In the genomic region with DNA sequence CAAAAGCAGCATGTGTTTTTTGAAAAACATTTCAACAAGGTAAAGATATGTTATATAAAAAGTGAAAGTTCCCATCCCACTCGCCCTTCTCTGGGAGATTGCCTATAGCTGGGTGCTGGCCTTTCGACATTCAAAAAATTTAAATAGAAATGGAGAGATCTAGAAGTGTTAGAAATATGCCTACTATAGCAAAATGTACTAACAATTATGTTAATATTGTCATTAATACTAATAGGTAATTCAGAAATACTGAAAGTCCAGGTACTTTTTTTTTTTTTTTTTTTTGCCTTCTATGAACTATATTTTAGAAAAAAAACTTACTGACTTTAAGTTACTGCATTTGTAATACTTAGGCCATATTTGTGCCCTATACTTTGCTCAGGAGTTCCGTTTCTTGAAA, we compare ENCODE assay signal across 9 cellular contexts.
DNase-seq lines count a peak whose midpoint lies in the region; ATAC-seq and TF ChIP-seq lines count a peak whose summit lies in the region.
"Had no signal": no experiment of that assay in that cellular context is flagged by ENCODE, and none has a peak within 500 bp of the region (broad histone marks: within the 10 kb centered on the region; RNA-seq: fewer than 3 reads in every experiment).

No MANE protein-coding gene starts in this region.

- H3K4me1 Mint-ChIP-seq in CD8-positive, alpha-beta memory T cell = peaks cover 59 to 77% (median 74%) of the 10 kb centered on the region in 3 donors
- peaks cover 18% of the 10 kb centered on the region for H3K4me1 Mint-ChIP-seq in endodermal cell

- 84 to 100% methylated on average over 1 to 3 of the region's 3 CpGs for WGBS in endodermal cell (ENCODE audit: insufficient coverage in 1 of 2, insufficient read length in 1 of 2), 2 experiments

- H3K4me1 ChIP-seq in CD8-positive, alpha-beta memory T cell (ENCODE audit: insufficient read depth, low read length) = peaks cover 36% of the 10 kb centered on the region
- no peaks in the 10 kb centered on the region for H3K4me1 ChIP-seq in endodermal cell (ENCODE audit: control insufficient read depth, insufficient read depth, low read length)
- peaks cover 23% of the 10 kb centered on the region for H3K4me1 ChIP-seq in parathyroid adenoma

- TF ChIP-seq CTCF in SU-DHL-6 (IDR thresholded peaks at IDR 0.05; ENCODE audit: insufficient read depth, low read length, poor library complexity, severe bottlenecking) (no peak), endodermal cell (conservative IDR thresholded peaks at IDR 0.05) (no peak), parathyroid adenoma (IDR thresholded peaks at IDR 0.05) (no peak)

- no peak overlapping the region for H3K9ac ChIP-seq in SU-DHL-6 (ENCODE audit: low read length)
- H3K9ac ChIP-seq in endodermal cell (ENCODE audit: extremely low read depth, low read length, poor library complexity, severe bottlenecking) = no peak overlapping the region
- no peak overlapping the region for H3K9ac ChIP-seq in parathyroid adenoma

- no peaks in the 10 kb centered on the region for H3K9me2 ChIP-seq in SU-DHL-6 (replicated peaks; ENCODE audit: insufficient read depth, low read length)

- H3F3A ChIP-seq in SU-DHL-6 (ENCODE audit: insufficient read depth) = peaks cover 11% of the 10 kb centered on the region

- H3K27me3 ChIP-seq in CD8-positive, alpha-beta memory T cell (ENCODE audit: insufficient read depth, low read length, poor library complexity, severe bottlenecking) = no peaks in the 10 kb centered on the region
- H3K27me3 ChIP-seq in SU-DHL-6 (ENCODE audit: low read length) (no peaks in the 10 kb centered on the region), endodermal cell (ENCODE audit: control insufficient read depth, insufficient read depth, low read length, poor library complexity, severe bottlenecking) (peaks cover 5% of the 10 kb centered on the region), parathyroid adenoma (ENCODE audit: control insufficient read depth, insufficient read depth, low read length) (no peaks in the 10 kb centered on the region)

- H3K4me3 Mint-ChIP-seq in CD8-positive, alpha-beta memory T cell = peak overlapping the region; percentile 92 to 99 (median 99)
- H3K4me3 Mint-ChIP-seq in endodermal cell = no peak overlapping the region

- H3K4me2 ChIP-seq in SU-DHL-6 (ENCODE audit: low read depth, low read length, poor library complexity, severe bottlenecking) (peak overlapping the region; percentile 62), parathyroid adenoma (ENCODE audit: low read length) (peak overlapping the region; percentile 81)

- POLR2A ChIA-PET in CD8-positive, alpha-beta memory T cell (lab: Charles Lee) = interaction anchor here (0.7 to 0.9 kb wide), 3 partner anchors 9 to 118 kb away, joined by 3 to 9 read pairs (median 3); no protein-coding TSS in a partner anchor

- no peak overlapping the region for H2AFZ ChIP-seq in SU-DHL-6 (ENCODE audit: low read depth, low read length, severe bottlenecking)
- H2AFZ ChIP-seq in parathyroid adenoma = no peak overlapping the region

- H3K27ac ChIP-seq in CD8-positive, alpha-beta memory T cell (ENCODE audit: low read depth, low read length) = no peak overlapping the region
- no peak overlapping the region for H3K27ac ChIP-seq in SU-DHL-6 (ENCODE audit: low read depth, low read length)
- H3K27ac ChIP-seq in endodermal cell (ENCODE audit: low read depth, low read length) = no peak overlapping the region
- no peak overlapping the region for H3K27ac ChIP-seq in parathyroid adenoma

- H4K20me1 ChIP-seq in SU-DHL-6 (ENCODE audit: low read depth, low read length) = no peaks in the 10 kb centered on the region

- H3K36me3 Mint-ChIP-seq in CD8-positive, alpha-beta memory T cell = peaks cover 0 to 15% (median 5%) of the 10 kb centered on the region in 3 donors
- H3K36me3 Mint-ChIP-seq in endodermal cell (ENCODE audit: low read depth) = no peaks in the 10 kb centered on the region

- no peaks in the 10 kb centered on the region for H3K36me3 ChIP-seq in CD8-positive, alpha-beta memory T cell (ENCODE audit: insufficient read depth, low read length)
- H3K36me3 ChIP-seq in SU-DHL-6 (ENCODE audit: low read length) (no peaks in the 10 kb centered on the region), endodermal cell (ENCODE audit: control insufficient read depth, insufficient read depth, low read length) (no peaks in the 10 kb centered on the region), parathyroid adenoma (ENCODE audit: control insufficient read depth, insufficient read depth, low read length) (no peaks in the 10 kb centered on the region)

- DNase-seq in CD8-positive, alpha-beta memory T cell = no peak
- DNase-seq in endodermal cell (no peak), SIG-M5 treated with dmso at 0.1 percent for 504 hours (lab: John Stamatoyannopoulos, UW; ENCODE audit: unreplicated experiment) (no peak), NCI-H446 (lab: John Stamatoyannopoulos, UW) (no peak), COLO668 (lab: John Stamatoyannopoulos, UW; ENCODE audit: unreplicated experiment) (no peak)
- DNase-seq: NCI-H510A treated with DMSO at 0.1 percent for 48 hours had no signal

- H3K27me3 Mint-ChIP-seq in CD8-positive, alpha-beta memory T cell = peaks cover 0 to 2% of the 10 kb centered on the region in 2 donors
- peaks cover 1% of the 10 kb centered on the region for H3K27me3 Mint-ChIP-seq in endodermal cell (ENCODE audit: insufficient read depth)

- H3K27ac Mint-ChIP-seq in CD8-positive, alpha-beta memory T cell = peak overlapping the region in 7 of 8 donors; percentile 44 to 100 (median 97)
- H3K27ac Mint-ChIP-seq in endodermal cell = no peak overlapping the region

- CTCF ChIA-PET in CD8-positive, alpha-beta memory T cell (lab: Charles Lee) = interaction anchor here (0.7 kb wide), 1 partner anchor 94 kb away, joined by 5 read pairs; no protein-coding TSS in a partner anchor

- H3K79me2 ChIP-seq in SU-DHL-6 (ENCODE audit: insufficient read depth, low read length) = no peaks in the 10 kb centered on the region
- peaks cover 43% of the 10 kb centered on the region for H3K79me2 ChIP-seq in parathyroid adenoma

- no peak for ATAC-seq in esophagus mucosa

- H3K9me3 ChIP-seq in CD8-positive, alpha-beta memory T cell (ENCODE audit: low read length) = no peaks in the 10 kb centered on the region
- H3K9me3 ChIP-seq in SU-DHL-6 (ENCODE audit: insufficient read depth, low read length) (no peaks in the 10 kb centered on the region), endodermal cell (ENCODE audit: control insufficient read depth, low read length) (no peaks in the 10 kb centered on the region), parathyroid adenoma (ENCODE audit: control insufficient read depth, low read length) (no peaks in the 10 kb centered on the region)

- H3K4me3 ChIP-seq in CD8-positive, alpha-beta memory T cell (ENCODE audit: low read length) = peak overlapping the region; percentile 71
- H3K4me3 ChIP-seq in SU-DHL-6 (ENCODE audit: insufficient read depth, low read length, poor library complexity, severe bottlenecking) (no peak overlapping the region), endodermal cell (ENCODE audit: low read length) (peak overlapping the region; percentile 86), parathyroid adenoma (ENCODE audit: low read depth, low read length) (peak overlapping the region; percentile 81)

- H3K9me3 Mint-ChIP-seq in CD8-positive, alpha-beta memory T cell = no peaks in the 10 kb centered on the region
- H3K9me3 Mint-ChIP-seq in endodermal cell = no peaks in the 10 kb centered on the region
